Comparison of ENCODE assay signal across 11 cellular contexts in the genomic region with DNA sequence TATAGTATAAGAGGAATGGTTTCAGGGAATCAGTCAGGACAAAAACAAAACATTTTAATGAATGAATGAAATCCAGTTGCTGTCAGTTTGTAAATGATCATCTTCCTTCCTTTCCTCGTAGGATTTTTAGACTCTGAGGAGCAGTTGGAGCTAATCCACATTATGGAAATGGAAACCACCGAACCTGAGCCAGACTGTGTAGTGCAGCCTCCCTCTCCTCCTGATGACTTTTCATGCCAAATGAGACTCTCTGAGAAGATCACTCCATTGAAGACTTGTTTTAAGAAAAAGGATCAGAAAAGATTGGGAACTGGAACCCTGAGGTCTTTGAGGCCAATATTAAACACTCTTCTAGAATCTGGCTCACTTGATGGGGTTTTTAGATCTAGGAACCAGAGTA. TPM values are rescaled to one million over a fixed set of nuclear protein-coding genes. Genes with fewer than 3 reads are reported as not detected.
DNase-seq lines count a peak whose midpoint lies in the region; ATAC-seq and TF ChIP-seq lines count a peak whose summit lies in the region.
"Had no signal": no experiment of that assay in that cellular context is flagged by ENCODE, and none has a peak within 500 bp of the region (broad histone marks: within the 10 kb centered on the region; RNA-seq: fewer than 3 reads in every experiment).

No MANE protein-coding gene starts in this region.

- no peak overlapping the region for H3K14ac ChIP-seq in mesenchymal stem cell (ENCODE audit: low read length in 2 of 2)

- intact Hi-C loops in aorta (cut with DNase I): loop anchor here (5.0 to 10.0 kb wide), 3 partner anchors 150 to 533 kb away; partner anchors contain the start of gene LEKR1 (in 1 of the 2)

- no peak for TF ChIP-seq CTCF in AG09309 (IDR thresholded peaks at IDR 0.05; ENCODE audit: control insufficient read depth, insufficient read depth, low read depth, low read length, missing control alignments)

- H3K27ac ChIP-seq in mesenchymal stem cell (ENCODE audit: low read length, poor library complexity, severe bottlenecking) (no peak overlapping the region), aorta (ENCODE audit: low read depth in 1 of 2, low read length in 2 of 2) (no peak overlapping the region)

- no peak overlapping the region for H2AK5ac ChIP-seq in mesenchymal stem cell (ENCODE audit: low read length, severe bottlenecking)

- no peak overlapping the region for H3K18ac ChIP-seq in mesenchymal stem cell (ENCODE audit: low read depth in 1 of 2, low read length in 2 of 2)

- WGBS in mesenchymal stem cell: 83% methylated on average over 2 of the region's 2 CpGs
- WGBS in aorta, 2 donors: 15 to 26% methylated on average over 2 of the region's 2 CpGs

- DNase-seq in AG09309 (ENCODE audit: low read depth) (no peak), adipocyte (ENCODE audit: low read depth) (no peak), mesenchymal stem cell (peak; percentile 32), 8988T (no peak), LoVo (ENCODE audit: low spot score) (no peak), HuH-7 (ENCODE audit: low spot score) (no peak), aorta (no peak)
- DNase-seq: activated effector memory CD4-positive, alpha-beta T cell treated with Interleukin-2 at 50 U/mL for 16 hours; DMS79 treated with DMSO at 0.1 percent for 48 hours; spleen had no signal

- no peak overlapping the region for H2BK120ac ChIP-seq in mesenchymal stem cell (ENCODE audit: low read depth, low read length)

- H2AFZ ChIP-seq in mesenchymal stem cell (ENCODE audit: low read depth, low read length): no peak overlapping the region

- H3K4me1 ChIP-seq in adipocyte (ENCODE audit: control insufficient read depth, insufficient read depth, low read length) (peaks cover 67% of the 10 kb centered on the region), mesenchymal stem cell (ENCODE audit: control insufficient read depth, insufficient read depth, low read depth, low read length) (peaks cover 2% of the 10 kb centered on the region), aorta (ENCODE audit: control insufficient read depth in 1 of 2, insufficient read depth in 2 of 2, low read length in 2 of 2) (peaks cover 3% of the 10 kb centered on the region in 2 donors)

- H4K91ac ChIP-seq in mesenchymal stem cell (ENCODE audit: low read length): no peak overlapping the region

- no peak overlapping the region for H4K8ac ChIP-seq in mesenchymal stem cell (ENCODE audit: low read length)

- H3K4ac ChIP-seq in mesenchymal stem cell (ENCODE audit: low read depth in 1 of 2, low read length in 2 of 2): no peak overlapping the region

- H2BK15ac ChIP-seq in mesenchymal stem cell (ENCODE audit: low read depth, poor library complexity, severe bottlenecking): no peak overlapping the region

- H3K9ac ChIP-seq in adipocyte (ENCODE audit: low read length): no peak overlapping the region
- peak overlapping the region; percentile 99 for H3K9ac ChIP-seq in mesenchymal stem cell (ENCODE audit: low read length)

- no peak overlapping the region for H2BK5ac ChIP-seq in mesenchymal stem cell (ENCODE audit: low read depth, low read length, poor library complexity, severe bottlenecking)

- H3K9me3 ChIP-seq in adipocyte (ENCODE audit: control insufficient read depth, low read length) (no peaks in the 10 kb centered on the region), mesenchymal stem cell (ENCODE audit: control insufficient read depth, low read length) (no peaks in the 10 kb centered on the region), aorta (ENCODE audit: control insufficient read depth, low read length) (no peaks in the 10 kb centered on the region)
- H3K9me3 ChIP-seq: spleen had no signal

- H3K4me3 ChIP-seq in AG09309 (ENCODE audit: control insufficient read depth, low read depth, low read length) (peak overlapping the region; percentile 95), GM08714 (ENCODE audit: low read length) (peak overlapping the region; percentile 40; the same call in 1 of the 2 replicates), adipocyte (ENCODE audit: low read length) (peak overlapping the region; percentile 98), mesenchymal stem cell (ENCODE audit: insufficient read depth in 1 of 2, low read depth in 1 of 2, low read length in 2 of 2) (peak overlapping the region in 1 of 2 experiments; percentile 97), aorta (ENCODE audit: low read length in 2 of 2) (no peak overlapping the region)

- peaks cover 48% of the 10 kb centered on the region for H3K36me3 ChIP-seq in adipocyte (ENCODE audit: control insufficient read depth, insufficient read depth, low read length, severe bottlenecking)
- H3K36me3 ChIP-seq in mesenchymal stem cell (ENCODE audit: control insufficient read depth in 1 of 2, insufficient read depth in 2 of 2, low read depth in 1 of 2, low read length in 2 of 2): peaks cover 5 to 33% of the 10 kb centered on the region in 2 experiments
- H3K36me3 ChIP-seq in aorta (ENCODE audit: control insufficient read depth in 1 of 2, insufficient read depth in 2 of 2, low read length in 1 of 2): no peaks in the 10 kb centered on the region

- H3K27me3 ChIP-seq in adipocyte (replicated peaks; ENCODE audit: control insufficient read depth, insufficient read depth, low read length) (no peaks in the 10 kb centered on the region), mesenchymal stem cell (ENCODE audit: control insufficient read depth in 1 of 2, insufficient read depth in 1 of 2, low read length in 2 of 2) (no peaks in the 10 kb centered on the region), aorta (ENCODE audit: control insufficient read depth in 1 of 2, insufficient read depth in 2 of 2, low read length in 1 of 2) (no peaks in the 10 kb centered on the region)
- H3K27me3 ChIP-seq: spleen had no signal

- H2BK12ac ChIP-seq in mesenchymal stem cell (ENCODE audit: low read length in 2 of 2): no peak overlapping the region

- peak overlapping the region; percentile 68 for H3K4me2 ChIP-seq in mesenchymal stem cell (ENCODE audit: low read length, poor library complexity, severe bottlenecking)

- no peaks in the 10 kb centered on the region for H3K79me1 ChIP-seq in mesenchymal stem cell (replicated peaks; ENCODE audit: low read length, poor library complexity, severe bottlenecking)

- no peak overlapping the region for H3K23ac ChIP-seq in mesenchymal stem cell (ENCODE audit: low read length in 2 of 2)

- ATAC-seq in aorta (ENCODE audit: low FRiP score): no peak

RNA-seq across cellular contexts. Expression of gene TIPARP, which starts 3.1 kb away (rescaled TPM):
- 6.3 TPM for polyA plus RNA-seq in mesenchymal stem cell (2013, experiment 1 of 2)
- polyA plus RNA-seq in mesenchymal stem cell (2013, experiment 2 of 2): 5.7 TPM
- total RNA-seq in aorta: 10 to 100 TPM; 23.2 to 24.2 TPM
- 10 to 100 TPM in 1 of 2 donors, 1 to 10 TPM in 1; 9.6 to 12.9 TPM for polyA plus RNA-seq in aorta

Comparison
In these comparisons a context has a peak if more than half of its experiments do, and no peak if none do; other contexts are left out.
1. H3K4me3 ChIP-seq: peak in AG09309 (single experiment), GM08714 (single experiment) and adipocyte (single experiment); none in aorta (0 of 2).